ENCODE assay signal across 1 cellular context in genomic region chr20:62914970-62915457, GRCh38.
TF ChIP-seq lines count a peak whose summit lies in the region.

No MANE protein-coding gene starts in this region.

TF ChIP-seq in HepG2, 621 proteins besides CTCF, POLR2A, EP300 and RAD21 (continued from another document and continues in another):
- TF ChIP-seq ARID4A (CRISPR knock-in tag; IDR thresholded peaks at IDR 0.05; ENCODE audit: borderline replicate concordance) (peak; percentile 18; the same call in 1 of the 2 replicates), ZKSCAN8 (CRISPR knock-in tag; IDR thresholded peaks at IDR 0.05; ENCODE audit: borderline replicate concordance) (peak; percentile 15; the same call in 1 of the 2 replicates), RXRB (CRISPR knock-in tag; IDR thresholded peaks at IDR 0.05; ENCODE audit: borderline replicate concordance) (0 out of 2 replicates have a peak, but pooled peaks have one; percentile 9), ZNF83 (CRISPR knock-in tag; IDR thresholded peaks at IDR 0.05; ENCODE audit: borderline replicate concordance) (0 out of 2 replicates have a peak, but pooled peaks have one; percentile 41), GATA4 (IDR thresholded peaks at IDR 0.05; ENCODE audit: borderline replicate concordance, low read depth) (no peak), RBM22 (optimal IDR thresholded peaks at IDR 0.05; ENCODE audit: low read length) (peak; percentile 65), SP1 (IDR thresholded peaks at IDR 0.05) (no peak), SP1 (CRISPR knock-in tag; IDR thresholded peaks at IDR 0.05) (peak; percentile 90), ZKSCAN5 (CRISPR knock-in tag; IDR thresholded peaks at IDR 0.05) (0 out of 2 replicates have a peak, but pooled peaks have one; percentile 28), AGO1 (IDR thresholded peaks at IDR 0.05; ENCODE audit: low read depth, low read length, poor library complexity, severe bottlenecking) (no peak), ZNF704 (CRISPR knock-in tag; IDR thresholded peaks at IDR 0.05; ENCODE audit: borderline replicate concordance) (no peak), SAP130 (CRISPR knock-in tag; IDR thresholded peaks at IDR 0.05; ENCODE audit: low read depth) (peak; percentile 63), SOX5 (CRISPR knock-in tag; IDR thresholded peaks at IDR 0.05; ENCODE audit: borderline replicate concordance) (peak; percentile 71), RFX3 (CRISPR knock-in tag; IDR thresholded peaks at IDR 0.05) (peak; percentile 86), KDM2A (CRISPR knock-in tag; IDR thresholded peaks at IDR 0.05; ENCODE audit: borderline replicate concordance, low read depth) (peak; percentile 28; the same call in 1 of the 2 replicates), GZF1 (CRISPR knock-in tag; IDR thresholded peaks at IDR 0.05) (no peak), KLF6 (CRISPR knock-in tag; IDR thresholded peaks at IDR 0.05) (no peak), HNF4G (IDR thresholded peaks at IDR 0.05; ENCODE audit: borderline replicate concordance, low read depth, low read length) (no peak), HNF4G (CRISPR knock-in tag; IDR thresholded peaks at IDR 0.05; ENCODE audit: borderline replicate concordance, low read depth) (no peak), JDP2 (CRISPR knock-in tag; IDR thresholded peaks at IDR 0.05; ENCODE audit: borderline replicate concordance) (no peak), NCOA5 (CRISPR knock-in tag; IDR thresholded peaks at IDR 0.05) (no peak), RAD51 (IDR thresholded peaks at IDR 0.05; ENCODE audit: borderline replicate concordance) (no peak), ZSCAN29 (CRISPR knock-in tag; conservative IDR thresholded peaks at IDR 0.05) (no peak), ZBTB40 (IDR thresholded peaks at IDR 0.05) (no peak), ZBTB40 (CRISPR knock-in tag; IDR thresholded peaks at IDR 0.05) (no peak), ARHGAP35 (CRISPR knock-in tag; IDR thresholded peaks at IDR 0.05; ENCODE audit: borderline replicate concordance) (no peak)
- TF ChIP-seq, protein P1, sequence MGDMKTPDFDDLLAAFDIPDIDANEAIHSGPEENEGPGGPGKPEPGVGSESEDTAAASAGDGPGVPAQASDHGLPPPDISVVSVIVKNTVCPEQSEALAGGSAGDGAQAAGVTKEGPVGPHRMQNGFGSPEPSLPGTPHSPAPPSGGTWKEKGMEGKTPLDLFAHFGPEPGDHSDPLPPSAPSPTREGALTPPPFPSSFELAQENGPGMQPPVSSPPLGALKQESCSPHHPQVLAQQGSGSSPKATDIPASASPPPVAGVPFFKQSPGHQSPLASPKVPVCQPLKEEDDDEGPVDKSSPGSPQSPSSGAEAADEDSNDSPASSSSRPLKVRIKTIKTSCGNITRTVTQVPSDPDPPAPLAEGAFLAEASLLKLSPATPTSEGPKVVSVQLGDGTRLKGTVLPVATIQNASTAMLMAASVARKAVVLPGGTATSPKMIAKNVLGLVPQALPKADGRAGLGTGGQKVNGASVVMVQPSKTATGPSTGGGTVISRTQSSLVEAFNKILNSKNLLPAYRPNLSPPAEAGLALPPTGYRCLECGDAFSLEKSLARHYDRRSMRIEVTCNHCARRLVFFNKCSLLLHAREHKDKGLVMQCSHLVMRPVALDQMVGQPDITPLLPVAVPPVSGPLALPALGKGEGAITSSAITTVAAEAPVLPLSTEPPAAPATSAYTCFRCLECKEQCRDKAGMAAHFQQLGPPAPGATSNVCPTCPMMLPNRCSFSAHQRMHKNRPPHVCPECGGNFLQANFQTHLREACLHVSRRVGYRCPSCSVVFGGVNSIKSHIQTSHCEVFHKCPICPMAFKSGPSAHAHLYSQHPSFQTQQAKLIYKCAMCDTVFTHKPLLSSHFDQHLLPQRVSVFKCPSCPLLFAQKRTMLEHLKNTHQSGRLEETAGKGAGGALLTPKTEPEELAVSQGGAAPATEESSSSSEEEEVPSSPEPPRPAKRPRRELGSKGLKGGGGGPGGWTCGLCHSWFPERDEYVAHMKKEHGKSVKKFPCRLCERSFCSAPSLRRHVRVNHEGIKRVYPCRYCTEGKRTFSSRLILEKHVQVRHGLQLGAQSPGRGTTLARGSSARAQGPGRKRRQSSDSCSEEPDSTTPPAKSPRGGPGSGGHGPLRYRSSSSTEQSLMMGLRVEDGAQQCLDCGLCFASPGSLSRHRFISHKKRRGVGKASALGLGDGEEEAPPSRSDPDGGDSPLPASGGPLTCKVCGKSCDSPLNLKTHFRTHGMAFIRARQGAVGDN (CRISPR knock-in tag; IDR thresholded peaks at IDR 0.05), result no peak
- TF ChIP-seq, protein P2, sequence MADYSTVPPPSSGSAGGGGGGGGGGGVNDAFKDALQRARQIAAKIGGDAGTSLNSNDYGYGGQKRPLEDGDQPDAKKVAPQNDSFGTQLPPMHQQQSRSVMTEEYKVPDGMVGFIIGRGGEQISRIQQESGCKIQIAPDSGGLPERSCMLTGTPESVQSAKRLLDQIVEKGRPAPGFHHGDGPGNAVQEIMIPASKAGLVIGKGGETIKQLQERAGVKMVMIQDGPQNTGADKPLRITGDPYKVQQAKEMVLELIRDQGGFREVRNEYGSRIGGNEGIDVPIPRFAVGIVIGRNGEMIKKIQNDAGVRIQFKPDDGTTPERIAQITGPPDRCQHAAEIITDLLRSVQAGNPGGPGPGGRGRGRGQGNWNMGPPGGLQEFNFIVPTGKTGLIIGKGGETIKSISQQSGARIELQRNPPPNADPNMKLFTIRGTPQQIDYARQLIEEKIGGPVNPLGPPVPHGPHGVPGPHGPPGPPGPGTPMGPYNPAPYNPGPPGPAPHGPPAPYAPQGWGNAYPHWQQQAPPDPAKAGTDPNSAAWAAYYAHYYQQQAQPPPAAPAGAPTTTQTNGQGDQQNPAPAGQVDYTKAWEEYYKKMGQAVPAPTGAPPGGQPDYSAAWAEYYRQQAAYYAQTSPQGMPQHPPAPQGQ (CRISPR knock-in tag; IDR thresholded peaks at IDR 0.05; ENCODE audit: borderline replicate concordance), result no peak
- TF ChIP-seq, protein P3, sequence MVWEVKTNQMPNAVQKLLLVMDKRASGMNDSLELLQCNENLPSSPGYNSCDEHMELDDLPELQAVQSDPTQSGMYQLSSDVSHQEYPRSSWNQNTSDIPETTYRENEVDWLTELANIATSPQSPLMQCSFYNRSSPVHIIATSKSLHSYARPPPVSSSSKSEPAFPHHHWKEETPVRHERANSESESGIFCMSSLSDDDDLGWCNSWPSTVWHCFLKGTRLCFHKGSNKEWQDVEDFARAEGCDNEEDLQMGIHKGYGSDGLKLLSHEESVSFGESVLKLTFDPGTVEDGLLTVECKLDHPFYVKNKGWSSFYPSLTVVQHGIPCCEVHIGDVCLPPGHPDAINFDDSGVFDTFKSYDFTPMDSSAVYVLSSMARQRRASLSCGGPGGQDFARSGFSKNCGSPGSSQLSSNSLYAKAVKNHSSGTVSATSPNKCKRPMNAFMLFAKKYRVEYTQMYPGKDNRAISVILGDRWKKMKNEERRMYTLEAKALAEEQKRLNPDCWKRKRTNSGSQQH (CRISPR knock-in tag; IDR thresholded peaks at IDR 0.05; ENCODE audit: low read depth), result peak; percentile 47; the same call in 1 of the 2 replicates
- TF ChIP-seq, protein P4, sequence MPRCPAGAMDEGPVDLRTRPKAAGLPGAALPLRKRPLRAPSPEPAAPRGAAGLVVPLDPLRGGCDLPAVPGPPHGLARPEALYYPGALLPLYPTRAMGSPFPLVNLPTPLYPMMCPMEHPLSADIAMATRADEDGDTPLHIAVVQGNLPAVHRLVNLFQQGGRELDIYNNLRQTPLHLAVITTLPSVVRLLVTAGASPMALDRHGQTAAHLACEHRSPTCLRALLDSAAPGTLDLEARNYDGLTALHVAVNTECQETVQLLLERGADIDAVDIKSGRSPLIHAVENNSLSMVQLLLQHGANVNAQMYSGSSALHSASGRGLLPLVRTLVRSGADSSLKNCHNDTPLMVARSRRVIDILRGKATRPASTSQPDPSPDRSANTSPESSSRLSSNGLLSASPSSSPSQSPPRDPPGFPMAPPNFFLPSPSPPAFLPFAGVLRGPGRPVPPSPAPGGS (CRISPR knock-in tag; IDR thresholded peaks at IDR 0.05), result no peak
